8 cellular contexts compared by ENCODE assay signal in genomic region chr7:130668258-130669050, GRCh38. TPM values are rescaled to one million over a fixed set of nuclear protein-coding genes. Genes with fewer than 3 reads are reported as not detected.
DNase-seq lines count a peak whose midpoint lies in the region; ATAC-seq, FAIRE-seq and TF ChIP-seq lines count a peak whose summit lies in the region.

Gene COPG2, minus strand, starts transcription at chr7:130668748. Its CDS starts 80 bp downstream, at chr7:130668668.

- peak within 1 kb of the TSS; percentile 47 to 70 for H3K27ac ChIP-seq in kidney (ENCODE audit: low read depth in 2 of 2, low read length in 2 of 2)

- H3K9me3 ChIP-seq in kidney (ENCODE audit: control insufficient read depth in 1 of 2, low read length in 2 of 2), result no peaks in the 10 kb centered on the region

- no peaks in the 10 kb centered on the region for H3K4me1 ChIP-seq in kidney (ENCODE audit: control insufficient read depth in 1 of 2, insufficient read depth in 1 of 2, low read depth in 1 of 2, low read length in 2 of 2)

- in situ Hi-C loops in GM18951 (cut with MboI; ENCODE audit: low sequenced_read_pairs, unreplicated experiment), result no loop called here

- intact Hi-C loops in kidney (cut with DNase I), result no loop called here

- no peaks in the 10 kb centered on the region for H3K36me3 ChIP-seq in kidney (ENCODE audit: control insufficient read depth in 1 of 2, insufficient read depth in 2 of 2, low read length in 2 of 2)

- TF ChIP-seq POLR2A in GM18951 (IDR thresholded peaks at IDR 0.05; ENCODE audit: extremely low read depth, insufficient read depth, insufficient read length), result peak; percentile 69

- peak; percentile 97 for ATAC-seq in HG03159 (IDR thresholded peaks at IDR 0.05; ENCODE audit: unreplicated experiment)

- no peak for TF ChIP-seq CTCF in kidney (IDR thresholded peaks at IDR 0.05; ENCODE audit: borderline replicate concordance, extremely low read depth, insufficient read depth)

- H3K9ac ChIP-seq in kidney (ENCODE audit: low read length in 2 of 2), result peak within 1 kb of the TSS; percentile 70 to 98

- peak; percentile 99 for DNase-seq in AG20443 (ENCODE audit: low spot score)
- peak; percentile 92 for DNase-seq in NCI-H2227 treated with DMSO at 0.1 percent for 48 hours (lab: John Stamatoyannopoulos, UW)
- DNase-seq in activated CD4-positive, CD25-positive, alpha-beta regulatory T cell treated with anti-CD3 and anti-CD28 coated beads, Interleukin-2, amount 50 U/mL, for 72 hours, result peak; percentile 90
- peak; percentile 81 for DNase-seq in cerebellar cortex (ENCODE audit: low spot score)
- peak; percentile 93 for DNase-seq in kidney
- DNase-seq in stimulated activated CD4-positive, alpha-beta T cell treated with anti-CD3 and anti-CD28 coated beads, Interleukin-15, amount 100 ng/mL, for 1 hour (ENCODE audit: low read depth in 1 of 2, low spot score in 1 of 2), result peak; percentile 46 to 72

- no peak for FAIRE-seq in kidney (lab: Jason Lieb, UNC)

- H3K4me3 ChIP-seq in kidney (ENCODE audit: low read length in 2 of 2), result peak within 1 kb of the TSS; percentile 83 to 89

RNA-seq across cellular contexts. Expression of gene COPG2, which starts in this region (rescaled TPM):
- 27.6 TPM for total RNA-seq in kidney
- polyA plus RNA-seq in kidney (ENCODE audit: insufficient read depth, low read depth, low replicate concordance), result 12.6 TPM

Comparison
In these comparisons a context has a peak if more than half of its experiments do, and no peak if none do; other contexts are left out.
1. Peak in every context shown above with its lines: DNase-seq, ATAC-seq, H3K4me3 ChIP-seq and H3K27ac ChIP-seq.